Comparison of ENCODE assay signal across 28 cellular contexts in the genomic region with DNA sequence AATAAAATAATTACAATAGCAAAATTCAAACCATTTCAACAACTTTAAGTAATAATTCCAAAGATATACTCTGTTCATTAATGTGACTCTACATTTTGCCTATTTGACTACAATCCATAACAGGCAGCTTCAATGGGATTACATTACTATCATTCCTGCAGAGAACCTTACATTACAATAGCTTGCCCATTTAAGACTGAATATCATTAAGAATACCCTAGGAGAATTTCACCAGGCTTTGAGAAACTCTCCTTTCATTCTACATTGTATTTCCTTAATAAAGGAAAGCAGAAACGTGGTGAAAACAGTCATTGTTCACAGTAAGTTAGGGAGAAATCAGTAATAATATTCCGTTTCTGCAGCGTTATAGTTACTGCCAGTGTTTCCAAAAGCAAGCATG.
"Had no signal": no experiment of that assay in that cellular context is flagged by ENCODE, and none has a peak within 500 bp of the region (broad histone marks: within the 10 kb centered on the region; RNA-seq: fewer than 3 reads in every experiment).

No MANE protein-coding gene starts in this region.

- H3K27me3 ChIP-seq: body of pancreas, colonic mucosa, esophagus squamous epithelium, gastroesophageal sphincter, heart right ventricle, hepatocyte had no signal

- H3K79me2 ChIP-seq: hepatocyte had no signal

- H3K36me3 Mint-ChIP-seq: activated naive CD8-positive, alpha-beta T cell had no signal

- DNase-seq: activated CD4-positive, alpha-beta memory T cell treated with anti-CD3 and anti-CD28 coated beads, Interleukin-2, amount 10 ng/mL, durations not matched to agents 7 days and 5 days; activated CD4-positive, alpha-beta T cell treated with anti-CD3 and anti-CD28 coated beads for 1 hour; activated CD4-positive, alpha-beta T cell treated with anti-CD3 and anti-CD28 coated beads for 4 hours; activated CD4-positive, alpha-beta T cell treated with anti-CD3 and anti-CD28 coated beads, Interleukin-2, amount 10 ng/mL, durations not matched to agents 7 days and 5 days; activated CD4-positive, alpha-beta T cell treated with anti-CD3 and anti-CD28 coated beads, Interleukin-2, amount 50 U/mL, for 4 hours; activated CD8-positive, alpha-beta memory T cell treated with anti-CD3 and anti-CD28 coated beads, Interleukin-2, amount 50 U/mL, for 48 hours; activated effector memory CD4-positive, alpha-beta T cell treated with Interleukin-2 at 50 U/mL for 16 hours; activated gamma-delta T cell treated with Interleukin-2 at 50 U/mL for 16 hours; activated naive CD4-positive, alpha-beta T cell treated with anti-CD3 and anti-CD28 coated beads, Interleukin-2, amount 50 U/mL, for 16 hours; activated naive CD4-positive, alpha-beta T cell treated with Interleukin-2 at 50 U/mL for 16 hours; activated T-cell treated with anti-CD3 and anti-CD28 coated beads for 4 hours; activated T-cell treated with anti-CD3 and anti-CD28 coated beads, Interleukin-2, amount 50 U/mL, for 24 hours; amniotic stem cell; aorta; body of pancreas; caudate nucleus; cerebellar nuclear complex; colonic mucosa; effector CD8-positive, alpha-beta T cell; esophagus squamous epithelium; foreskin melanocyte; heart right ventricle; T-helper 2 cell had no signal

- H3K9me3 Mint-ChIP-seq: activated CD4-positive, alpha-beta memory T cell treated with anti-CD3 and anti-CD28 coated beads, Interleukin-2, amount 10 ng/mL, durations not matched to agents 7 days and 5 days; activated CD4-positive, alpha-beta T cell treated with anti-CD3 and anti-CD28 coated beads, Interleukin-2, amount 10 ng/mL, durations not matched to agents 7 days and 5 days; activated T-cell treated with anti-CD3 and anti-CD28 coated beads, Interleukin-2, amount 50 U/mL, for 24 hours; activated T-helper 17 cell treated with anti-CD3 and anti-CD28 coated beads, Interleukin-2, amount 50 U/mL, for 72 hours had no signal

- H3K4me2 ChIP-seq: hepatocyte had no signal

- H3K4me3 Mint-ChIP-seq: activated CD4-positive, alpha-beta memory T cell treated with anti-CD3 and anti-CD28 coated beads, Interleukin-2, amount 10 ng/mL, durations not matched to agents 7 days and 5 days; activated CD4-positive, alpha-beta T cell treated with anti-CD3 and anti-CD28 coated beads, Interleukin-2, amount 10 ng/mL, durations not matched to agents 7 days and 5 days; activated naive CD8-positive, alpha-beta T cell; activated T-cell treated with anti-CD3 and anti-CD28 coated beads, Interleukin-2, amount 50 U/mL, for 24 hours; activated T-helper 17 cell treated with anti-CD3 and anti-CD28 coated beads, Interleukin-2, amount 50 U/mL, for 72 hours had no signal

- H3K36me3 ChIP-seq: colonic mucosa had no signal

- H3K4me3 ChIP-seq: body of pancreas, colonic mucosa, esophagus squamous epithelium, gastroesophageal sphincter, heart right ventricle, hepatocyte had no signal

- H3K27ac ChIP-seq: body of pancreas, colonic mucosa, epithelial cell of prostate, esophagus squamous epithelium, gastroesophageal sphincter, heart right ventricle, hepatocyte had no signal

- H3K4me1 Mint-ChIP-seq: activated CD4-positive, alpha-beta memory T cell treated with anti-CD3 and anti-CD28 coated beads, Interleukin-2, amount 10 ng/mL, durations not matched to agents 7 days and 5 days; activated CD4-positive, alpha-beta T cell treated with anti-CD3 and anti-CD28 coated beads, Interleukin-2, amount 10 ng/mL, durations not matched to agents 7 days and 5 days; activated T-helper 17 cell treated with anti-CD3 and anti-CD28 coated beads, Interleukin-2, amount 50 U/mL, for 72 hours had no signal

- H3K9me3 ChIP-seq: body of pancreas, colonic mucosa, esophagus squamous epithelium, gastroesophageal sphincter, heart right ventricle had no signal

- H3K4me1 ChIP-seq: body of pancreas, colonic mucosa, esophagus squamous epithelium, heart right ventricle had no signal

- H3K27ac Mint-ChIP-seq: activated CD4-positive, alpha-beta memory T cell treated with anti-CD3 and anti-CD28 coated beads, Interleukin-2, amount 10 ng/mL, durations not matched to agents 7 days and 5 days; activated CD4-positive, alpha-beta T cell treated with anti-CD3 and anti-CD28 coated beads, Interleukin-2, amount 10 ng/mL, durations not matched to agents 7 days and 5 days; activated naive CD8-positive, alpha-beta T cell; activated T-cell treated with anti-CD3 and anti-CD28 coated beads, Interleukin-2, amount 50 U/mL, for 24 hours; activated T-helper 17 cell treated with anti-CD3 and anti-CD28 coated beads, Interleukin-2, amount 50 U/mL, for 72 hours had no signal

- H3K27me3 Mint-ChIP-seq: activated CD4-positive, alpha-beta memory T cell treated with anti-CD3 and anti-CD28 coated beads, Interleukin-2, amount 10 ng/mL, durations not matched to agents 7 days and 5 days; activated CD4-positive, alpha-beta T cell treated with anti-CD3 and anti-CD28 coated beads, Interleukin-2, amount 10 ng/mL, durations not matched to agents 7 days and 5 days; activated naive CD8-positive, alpha-beta T cell; activated T-helper 17 cell treated with anti-CD3 and anti-CD28 coated beads, Interleukin-2, amount 50 U/mL, for 72 hours had no signal

- ATAC-seq: activated T-helper 17 cell treated with anti-CD3 and anti-CD28 coated beads, Interleukin-2, amount 50 U/mL, for 72 hours; body of pancreas; gastroesophageal sphincter; heart right ventricle had no signal

- H2AFZ ChIP-seq: hepatocyte had no signal
